In the genomic region with DNA sequence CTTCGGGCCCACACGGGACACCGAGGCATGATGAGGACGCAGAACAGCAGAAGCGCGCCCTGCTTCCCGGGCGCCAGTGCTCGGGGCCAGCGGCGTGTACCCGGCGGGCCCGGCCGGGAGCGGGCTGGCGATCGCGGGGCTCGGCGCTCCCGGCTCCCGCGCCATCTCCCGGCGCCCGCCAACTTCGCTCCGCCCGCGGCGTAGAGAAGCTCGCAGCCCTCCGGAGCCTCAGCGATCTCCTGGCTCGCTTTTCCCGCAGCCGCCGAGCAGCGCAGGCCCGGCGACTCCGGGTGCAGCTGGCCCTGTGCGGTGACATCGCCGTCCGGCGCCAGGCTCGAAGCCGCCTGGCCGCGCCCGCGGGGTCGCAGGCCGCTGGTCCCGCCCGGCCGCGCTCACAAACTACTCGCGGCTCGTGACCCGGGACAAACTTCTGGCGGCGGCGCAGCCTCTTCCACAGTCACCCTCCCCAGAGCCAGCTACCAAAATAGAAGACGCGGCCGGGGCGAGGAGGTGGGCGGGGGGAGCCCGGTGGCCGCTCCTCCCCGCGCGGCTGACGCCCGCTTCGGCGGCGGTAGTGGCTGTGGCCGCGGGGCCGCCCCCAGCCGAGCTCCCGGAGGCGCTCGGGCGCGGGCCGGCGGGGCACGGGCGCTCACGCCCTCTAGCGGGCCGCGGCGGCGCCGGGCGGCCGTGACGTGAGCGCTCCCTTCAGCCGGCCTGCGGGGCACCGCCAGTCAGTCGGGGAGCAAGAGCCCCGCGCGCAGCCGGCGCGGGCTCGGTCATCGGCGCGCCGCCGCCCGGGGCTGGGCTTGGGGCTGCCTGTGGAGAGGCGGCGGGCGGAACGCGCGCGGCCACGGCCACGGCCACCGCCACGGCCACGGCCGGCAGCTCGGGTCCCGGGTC, we compare ENCODE assay signal across 8 cellular contexts. TPM values are rescaled to one million over a fixed set of nuclear protein-coding genes. Genes with fewer than 3 reads are reported as not detected.
DNase-seq lines count a peak whose midpoint lies in the region; ATAC-seq and TF ChIP-seq lines count a peak whose summit lies in the region.

PTPRM (plus strand) TSS at position 730 of the 900 bp plus-strand sequence. CDS start 503 bp downstream, outside the sequence.

- no peak for TF ChIP-seq POLR2A in stomach (IDR thresholded peaks at IDR 0.05)

- intact Hi-C loops in stomach (cut with DNase I; ENCODE audit: low total_unique reads), result loop anchor here (5.0 kb wide), 1 partner anchor 295 kb away; no protein-coding TSS in a partner anchor

- H3K27me3 ChIP-seq in muscle layer of duodenum (ENCODE audit: low read depth, low read length), result no peaks in the 10 kb centered on the region
- H3K27me3 ChIP-seq in stomach, result peaks cover 0 to 18% (median 0%) of the 10 kb centered on the region in 3 donors

- H3K27ac ChIP-seq in muscle layer of duodenum (ENCODE audit: low read length), result peak within 1 kb of the TSS; percentile 69
- H3K27ac ChIP-seq in stomach, result peak within 1 kb of the TSS; percentile 95 to 99 (median 96)

- no peaks in the 10 kb centered on the region for H3K36me3 ChIP-seq in muscle layer of duodenum (ENCODE audit: control insufficient read depth in 1 of 2, insufficient read depth in 2 of 2, low read length in 2 of 2)
- no peaks in the 10 kb centered on the region for H3K36me3 ChIP-seq in stomach

- no peak for TF ChIP-seq CTCF in AG09309 (IDR thresholded peaks at IDR 0.05; ENCODE audit: control insufficient read depth, insufficient read depth, low read depth, low read length, missing control alignments)
- TF ChIP-seq CTCF in stomach (IDR thresholded peaks at IDR 0.05), result peak in 1 of 7 experiments; percentile 85

- peak within 1 kb of the TSS; percentile 94 for H3K4me3 ChIP-seq in AG09309 (ENCODE audit: control insufficient read depth, low read depth, low read length)
- H3K4me3 ChIP-seq in muscle layer of duodenum (ENCODE audit: low read depth in 1 of 2, low read length in 2 of 2), result peak within 1 kb of the TSS; percentile 71 to 92
- H3K4me3 ChIP-seq in stomach, result peak within 1 kb of the TSS; percentile 87 to 95 (median 88)

- no peak for TF ChIP-seq EP300 in stomach (IDR thresholded peaks at IDR 0.05)

- DNase-seq in AG09309 (ENCODE audit: low read depth) (no peak), NCI-H526 treated with DMSO at 0.1 percent for 48 hours (lab: John Stamatoyannopoulos, UW) (peak; percentile 2), fibroblast of peridontal ligament (ENCODE audit: extremely low read depth) (peak; percentile 72), stomach (peak; percentile 82)
- DNase-seq in activated T-helper 9 cell treated with anti-CD3 and anti-CD28 coated beads, Interleukin-2, amount 50 U/mL, for 16 hours (ENCODE audit: low read depth), result peak; percentile 32

- H3K4me1 ChIP-seq in muscle layer of duodenum (ENCODE audit: control insufficient read depth in 1 of 2, insufficient read depth in 2 of 2, low read length in 2 of 2), result peaks cover 0 to 23% of the 10 kb centered on the region in 2 donors
- peaks cover 0 to 32% (median 24%) of the 10 kb centered on the region in 4 donors for H3K4me1 ChIP-seq in stomach

- 0 to 1% (median 0%) methylated on average over 4 to 138 of the region's 138 CpGs for WGBS in stomach, 5 donors

- H3K9me3 ChIP-seq in muscle layer of duodenum (ENCODE audit: control insufficient read depth in 1 of 2, low read length in 2 of 2), result no peaks in the 10 kb centered on the region
- H3K9me3 ChIP-seq in stomach, result no peaks in the 10 kb centered on the region

- ATAC-seq in GM18909 (IDR thresholded peaks at IDR 0.05; ENCODE audit: poor library complexity, unreplicated experiment), result peak; percentile 94
- ATAC-seq in HG03097 (IDR thresholded peaks at IDR 0.05; ENCODE audit: low FRiP score, unreplicated experiment), result peak; percentile 89

RNA-seq across cellular contexts. Expression of gene PTPRM, which starts in this region (rescaled TPM):
- total RNA-seq in stomach, result 100 to 1,000 TPM in 3 of 5 donors, 10 to 100 TPM in 2; 55.8 to 246 (median 116) TPM
- polyA plus RNA-seq in stomach, result 10 to 100 TPM in 1 of 3 donors, 1 to 10 TPM in 2; 7.5 to 24.4 (median 9.5) TPM
